In genomic region chr3:129613205-129613740, GRCh38 we compare ENCODE assay signal across 23 cellular contexts. TPM values are rescaled to one million over a fixed set of nuclear protein-coding genes. Genes with fewer than 3 reads are reported as not detected.
DNase-seq lines count a peak whose midpoint lies in the region; ATAC-seq, FAIRE-seq and TF ChIP-seq lines count a peak whose summit lies in the region.
"Had no signal": no experiment of that assay in that cellular context is flagged by ENCODE, and none has a peak within 500 bp of the region (broad histone marks: within the 10 kb centered on the region; RNA-seq: fewer than 3 reads in every experiment).

No MANE protein-coding gene starts in this region.

- no peaks in the 10 kb centered on the region for H3K9me1 ChIP-seq in K562 (ENCODE audit: control insufficient read depth, insufficient read depth, low read length)

- H2AFZ ChIP-seq in K562 (ENCODE audit: low read depth, low read length): 0 out of 2 replicates have a peak overlapping the region, but pooled peaks have one; percentile 60

- H3K27ac ChIP-seq in K562 (ENCODE audit: extremely low read depth, low read depth, low read length) (no peak overlapping the region), right atrium auricular region (peak overlapping the region; percentile 63 to 68)
- H3K27ac ChIP-seq: ovary had no signal

- ATAC-seq in K562 (no peak), GM21367 (IDR thresholded peaks at IDR 0.05; ENCODE audit: unreplicated experiment) (no peak)
- ATAC-seq: activated CD8-positive, alpha-beta T cell treated with anti-CD3 and anti-CD28 coated beads for 36 hours; left colon; natural killer cell treated with Interleukin-12 subunit alpha and Interleukin-12 subunit beta and Interleukin-15 and Interleukin-18, amount 100 ng/mL, for 72 hours; sciatic nerve; stimulated activated naive CD8-positive, alpha-beta T cell treated with anti-CD3 and anti-CD28 coated beads, Interleukin-15, amount 100 ng/mL, for 72 hours had no signal

- TF ChIP-seq EP300 in K562 (IDR thresholded peaks at IDR 0.05; ENCODE audit: low read length): no peak

- CTCF ChIA-PET in K562 (lab: Yijun Ruan, JAX; ENCODE audit: low intra/inter-chr PET ratio): no interaction called here

- no peak for TF ChIP-seq CTCF in BE2C (IDR thresholded peaks at IDR 0.05; ENCODE audit: low read depth, low read length)
- TF ChIP-seq CTCF in K562 (IDR thresholded peaks at IDR 0.05 in 2 of 3, conservative IDR thresholded peaks at IDR 0.05 in 1 of 3; ENCODE audit: insufficient read depth in 2 of 3, low read depth in 1 of 3, low read length in 3 of 3): no peak
- TF ChIP-seq CTCF in right atrium auricular region (IDR thresholded peaks at IDR 0.05): no peak

- TF ChIP-seq POLR2A in K562 (conservative IDR thresholded peaks at IDR 0.05): no peak

- H3K79me2 ChIP-seq in K562 (ENCODE audit: control insufficient read depth, insufficient read depth, low read length): no peaks in the 10 kb centered on the region

- H3K4me3 ChIP-seq in BE2C (ENCODE audit: low read depth, low read length) (no peak overlapping the region), K562 (no peak overlapping the region), right atrium auricular region (no peak overlapping the region)
- H3K4me3 ChIP-seq: HAP-1, ovary, transverse colon had no signal

- H3K4me1 ChIP-seq in BE2C (no peaks in the 10 kb centered on the region), K562 (replicated peaks in 1 of 2; ENCODE audit: control insufficient read depth in 2 of 2, insufficient read depth in 2 of 2, low read length in 2 of 2) (peaks cover 23 to 57% of the 10 kb centered on the region in 2 experiments; a peak in 4 of 5 replicates), right atrium auricular region (peaks cover 0 to 90% of the 10 kb centered on the region in 2 donors)
- H3K4me1 ChIP-seq: HAP-1 had no signal

- intact Hi-C loops in K562 (cut with micrococcal nuclease) (no loop called here), posterior vena cava (cut with DNase I) (no loop called here)

- TF ChIP-seq RAD21 in K562 (CRISPR knock-in tag; conservative IDR thresholded peaks at IDR 0.05 in 1 of 2, IDR thresholded peaks at IDR 0.05 in 1 of 2): no peak

- no TSS peak for BruUV-seq in K562 (replicated peaks; lab: Mats Ljungman, UMichigan)

- H3K9me3 ChIP-seq in BE2C (no peaks in the 10 kb centered on the region), K562 (replicated peaks; ENCODE audit: control insufficient read depth, insufficient read depth, low read depth, low read length) (no peaks in the 10 kb centered on the region), right atrium auricular region (no peaks in the 10 kb centered on the region)
- H3K9me3 ChIP-seq: HAP-1, ovary, transverse colon had no signal

- H4K20me1 ChIP-seq in K562 (replicated peaks; ENCODE audit: control insufficient read depth, insufficient read depth, low read length): no peaks in the 10 kb centered on the region

- FAIRE-seq in K562 (lab: Jason Lieb, UNC): no peak
- FAIRE-seq in RCC 7860 (lab: Jason Lieb, UNC): no peak

- POLR2A ChIA-PET in K562 (lab: Yijun Ruan, JAX): interaction anchor here (0.6 kb wide), 1 partner anchor 497 kb away, joined by 3 read pairs; no protein-coding TSS in a partner anchor

- no peaks in the 10 kb centered on the region for H3K36me3 ChIP-seq in BE2C
- no peaks in the 10 kb centered on the region for H3K36me3 ChIP-seq in K562 (ENCODE audit: control insufficient read depth, insufficient read depth, low read length)
- no peaks in the 10 kb centered on the region for H3K36me3 ChIP-seq in right atrium auricular region
- H3K36me3 ChIP-seq: HAP-1, ovary, transverse colon had no signal

- H3K27me3 ChIP-seq in BE2C (no peaks in the 10 kb centered on the region), K562 (ENCODE audit: control insufficient read depth in 2 of 2, insufficient read depth in 2 of 2, low read length in 2 of 2) (no peaks in the 10 kb centered on the region), right atrium auricular region (no peaks in the 10 kb centered on the region)
- H3K27me3 ChIP-seq: ovary, transverse colon had no signal

- H3K4me2 ChIP-seq in K562 (ENCODE audit: insufficient read depth, low read length): no peak overlapping the region

- in situ Hi-C loops in K562 (cut with MboI) (no loop called here), G401 (cut with HindIII; ENCODE audit: low sequenced_read_pairs) (no loop called here)

- 35% methylated on average over 5 of the region's 9 CpGs for WGBS in K562 (ENCODE audit: insufficient coverage, low coverage, missing lambda C conversion rate)

- peak overlapping the region in 1 of 2 experiments; percentile 20; a peak in 1 of 4 replicates for H3K9ac ChIP-seq in K562 (ENCODE audit: insufficient read depth in 1 of 2, low read depth in 2 of 2, low read length in 2 of 2)

- DNase-seq in BE2C (peak; percentile 4), K562 (ENCODE audit: extremely low read depth in 1 of 4, low spot score in 3 of 4) (no peak), right atrium auricular region (ENCODE audit: low spot score) (no peak), posterior vena cava (ENCODE audit: low spot score) (peak; percentile 82), T-helper 9 cell (no peak), RCC 7860 (ENCODE audit: low spot score) (no peak), G401 (ENCODE audit: low spot score) (no peak)
- DNase-seq: activated CD4-positive, alpha-beta T cell treated with anti-CD3 and anti-CD28 coated beads for 1 hour; activated CD8-positive, alpha-beta T cell treated with anti-CD3 and anti-CD28 coated beads for 36 hours; caudate nucleus; COR-L47; NCI-H1105; NCI-H2081 treated with DMSO at 0.1 percent for 48 hours; NCI-H82; stimulated activated CD4-positive, alpha-beta T cell treated with anti-CD3 and anti-CD28 coated beads, Interleukin-15, amount 100 ng/mL, for 24 hours; stimulated activated naive CD8-positive, alpha-beta T cell treated with anti-CD3 and anti-CD28 coated beads, Interleukin-15, amount 100 ng/mL, for 72 hours; transverse colon had no signal

TF ChIP-seq in K562, 482 proteins besides CTCF, POLR2A, EP300 and RAD21:
- TF ChIP-seq VEZF1 (CRISPR knock-in tag; IDR thresholded peaks at IDR 0.05) (no peak), ZNF436 (CRISPR knock-in tag; IDR thresholded peaks at IDR 0.05) (no peak), ZNF197 (CRISPR knock-in tag; IDR thresholded peaks at IDR 0.05; ENCODE audit: low read depth) (no peak), ZNF217 (CRISPR knock-in tag; IDR thresholded peaks at IDR 0.05) (no peak), RUNX1 (IDR thresholded peaks at IDR 0.05; ENCODE audit: low read depth) (no peak), ZBED1 (IDR thresholded peaks at IDR 0.05) (no peak), HDAC2 (IDR thresholded peaks at IDR 0.05) (no peak), ZKSCAN3 (CRISPR knock-in tag; IDR thresholded peaks at IDR 0.05) (no peak), TAF9B (IDR thresholded peaks at IDR 0.05; ENCODE audit: partially characterized antibody) (no peak), ZNF12 (CRISPR knock-in tag; IDR thresholded peaks at IDR 0.05) (no peak), E2F1 (CRISPR knock-in tag; IDR thresholded peaks at IDR 0.05) (no peak), ETV5 (CRISPR knock-in tag; IDR thresholded peaks at IDR 0.05; ENCODE audit: low read depth) (no peak), SP1 (CRISPR knock-in tag; IDR thresholded peaks at IDR 0.05) (no peak), CHD1 (IDR thresholded peaks at IDR 0.05; ENCODE audit: low read length) (no peak)

RNA-seq across cellular contexts. Expression of gene PLXND1, which starts 6.8 kb away (rescaled TPM):
- 227 TPM for polyA plus RNA-seq in BE2C (2012; ENCODE audit: insufficient read depth, insufficient read length, low read depth)
- 63.2 and 146 TPM in 2 replicates for total RNA-seq in K562 (2011; cell fraction: chromatin; rRNA removed; ENCODE audit: low replicate concordance)
- 60.7 and 67.2 TPM in 2 replicates for total RNA-seq in K562 (2011; cell fraction: nucleolus; rRNA removed)
- 60.1 and 91.1 TPM in 2 replicates for total RNA-seq in K562 (2011; cell fraction: nucleoplasm; rRNA removed)
- total RNA-seq in K562 (2014; rRNA removed): 10.6 and 17.2 TPM in 2 replicates
- total RNA-seq in K562 (2014; rRNA removed; fragmentation: Illumina TruSeq; extraction: Trizol): 8.4 and 11.2 TPM in 2 replicates
- 18.6 and 18.8 TPM in 2 replicates for total RNA-seq in K562 (2015; rRNA removed; fragmentation: Illumina TruSeq; extraction: Trizol)
- total RNA-seq in K562 (2021): 28.1 and 28.2 TPM in 2 replicates
- 14.0 and 18.1 TPM in 2 replicates for polyA plus RNA-seq in K562 (2011; rRNA removed)
- polyA plus RNA-seq in K562 (2011; cell fraction: cytosol; rRNA removed): 16.9 and 18.1 TPM in 2 replicates
- 98.5 and 119 TPM in 2 replicates for polyA plus RNA-seq in K562 (2011; cell fraction: nucleus; rRNA removed)
- 27.6 and 28.7 TPM in 2 replicates for polyA plus RNA-seq in K562 (2012)
- 28.8 and 33.3 TPM in 2 replicates for polyA plus RNA-seq in K562 (2014; fragmentation: Illumina TruSeq; extraction: Trizol)
- polyA plus RNA-seq in K562 (2014; fragmentation: Nextera tagmentation; extraction: Ambion mirVana): under 1 TPM; 0.34 to 0.70 TPM
- polyA plus RNA-seq in K562 (2014; rRNA removed): 24.8 and 24.9 TPM in 2 replicates
- polyA minus RNA-seq in K562 (2011; rRNA and poly(A)+ RNA removed): 10.0 and 13.0 TPM in 2 replicates
- polyA minus RNA-seq in K562 (2011; cell fraction: cytosol; rRNA and poly(A)+ RNA removed): 16.8 and 20.7 TPM in 2 replicates
- polyA minus RNA-seq in K562 (2011; cell fraction: nucleus; rRNA and poly(A)+ RNA removed): 24.2 and 31.4 TPM in 2 replicates
- 10 to 100 TPM; 44.5 to 93.1 TPM for total RNA-seq in right atrium auricular region
- 100 to 1,000 TPM; 155 to 241 TPM for total RNA-seq in posterior vena cava
- 21.2 and 54.7 TPM in 2 replicates for total RNA-seq in G401 (2014; rRNA removed; shearing (Covaris generic))

Comparison
In these comparisons a context has a peak if more than half of its experiments do, and no peak if none do; other contexts are left out.
1. DNase-seq: peak in BE2C (single experiment) and posterior vena cava (single experiment); none in K562 (0 of 4), right atrium auricular region (single experiment), T-helper 9 cell (single experiment), RCC 7860 (single experiment) and G401 (single experiment).